Comparison of ENCODE assay signal across 2 cellular contexts in the genomic region with DNA sequence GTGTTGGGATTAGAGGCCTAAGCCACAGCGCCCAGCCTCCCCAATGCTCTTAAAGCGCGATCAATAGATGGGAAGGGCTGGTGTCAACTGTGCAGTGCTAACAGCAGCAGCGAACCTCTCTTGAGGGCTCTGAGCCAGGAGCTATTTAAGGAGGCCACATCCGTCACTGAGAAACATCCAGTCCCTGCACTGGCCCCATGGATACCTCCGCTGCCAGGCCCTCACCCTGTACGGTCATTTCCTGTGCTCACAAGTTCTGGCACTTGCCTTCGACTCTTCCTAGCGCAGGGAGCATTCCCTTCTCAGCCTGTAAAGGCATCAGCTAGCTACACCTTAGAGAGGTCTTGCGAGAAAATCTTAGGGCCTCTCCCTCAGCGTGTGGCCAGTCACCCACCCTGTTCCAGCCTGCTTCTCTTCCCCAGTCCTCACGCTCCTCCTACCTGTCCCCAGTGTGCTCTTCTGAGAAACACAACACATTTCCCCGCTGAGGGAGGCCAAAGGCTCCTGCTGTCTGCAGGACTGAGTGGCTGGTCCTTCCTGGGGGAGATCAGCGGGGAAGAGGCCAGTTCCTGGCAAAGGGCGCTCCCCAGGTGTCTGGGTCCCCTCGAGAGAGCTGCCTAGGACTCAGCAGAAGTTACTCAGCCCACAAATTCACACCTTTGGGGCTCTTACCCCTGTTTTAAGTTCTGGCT.
TF ChIP-seq lines count a peak whose summit lies in the region.

No MANE protein-coding gene starts in this region.

TF ChIP-seq in IMR-90, 13 proteins besides CTCF, POLR2A, EP300 and RAD21:
- TF ChIP-seq, protein P1, sequence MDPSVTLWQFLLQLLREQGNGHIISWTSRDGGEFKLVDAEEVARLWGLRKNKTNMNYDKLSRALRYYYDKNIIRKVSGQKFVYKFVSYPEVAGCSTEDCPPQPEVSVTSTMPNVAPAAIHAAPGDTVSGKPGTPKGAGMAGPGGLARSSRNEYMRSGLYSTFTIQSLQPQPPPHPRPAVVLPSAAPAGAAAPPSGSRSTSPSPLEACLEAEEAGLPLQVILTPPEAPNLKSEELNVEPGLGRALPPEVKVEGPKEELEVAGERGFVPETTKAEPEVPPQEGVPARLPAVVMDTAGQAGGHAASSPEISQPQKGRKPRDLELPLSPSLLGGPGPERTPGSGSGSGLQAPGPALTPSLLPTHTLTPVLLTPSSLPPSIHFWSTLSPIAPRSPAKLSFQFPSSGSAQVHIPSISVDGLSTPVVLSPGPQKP (IDR thresholded peaks at IDR 0.05; ENCODE audit: borderline replicate concordance, low read depth, low read length) = no peak
- TF ChIP-seq FOS (IDR thresholded peaks at IDR 0.05; ENCODE audit: low read depth, low read length) (no peak), NFE2L2 (IDR thresholded peaks at IDR 0.05; ENCODE audit: low read depth, low read length) (no peak), SMC3 (IDR thresholded peaks at IDR 0.05; ENCODE audit: low read depth, low read length) (no peak), CEBPB (IDR thresholded peaks at IDR 0.05; ENCODE audit: low read depth, low read length) (no peak), MAZ (IDR thresholded peaks at IDR 0.05; ENCODE audit: borderline replicate concordance, low read depth, low read length) (no peak), MAFK (IDR thresholded peaks at IDR 0.05; ENCODE audit: low read depth, low read length) (no peak), CHD1 (IDR thresholded peaks at IDR 0.05; ENCODE audit: low read depth, low read length) (no peak), RFX5 (IDR thresholded peaks at IDR 0.05; ENCODE audit: low read depth, low read length) (no peak), RCOR1 (IDR thresholded peaks at IDR 0.05; ENCODE audit: insufficient replicate concordance, low read length) (no peak), BHLHE40 (IDR thresholded peaks at IDR 0.05; ENCODE audit: low read depth, low read length) (no peak), MXI1 (IDR thresholded peaks at IDR 0.05; ENCODE audit: borderline replicate concordance, low read depth, low read length) (no peak)
- TF ChIP-seq, protein P2, sequence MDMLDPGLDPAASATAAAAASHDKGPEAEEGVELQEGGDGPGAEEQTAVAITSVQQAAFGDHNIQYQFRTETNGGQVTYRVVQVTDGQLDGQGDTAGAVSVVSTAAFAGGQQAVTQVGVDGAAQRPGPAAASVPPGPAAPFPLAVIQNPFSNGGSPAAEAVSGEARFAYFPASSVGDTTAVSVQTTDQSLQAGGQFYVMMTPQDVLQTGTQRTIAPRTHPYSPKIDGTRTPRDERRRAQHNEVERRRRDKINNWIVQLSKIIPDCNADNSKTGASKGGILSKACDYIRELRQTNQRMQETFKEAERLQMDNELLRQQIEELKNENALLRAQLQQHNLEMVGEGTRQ (IDR thresholded peaks at IDR 0.05; ENCODE audit: low read depth, low read length) = no peak

TF ChIP-seq in endothelial cell of umbilical vein, 7 proteins besides CTCF, POLR2A, EP300 and RAD21:
- TF ChIP-seq, protein P3, sequence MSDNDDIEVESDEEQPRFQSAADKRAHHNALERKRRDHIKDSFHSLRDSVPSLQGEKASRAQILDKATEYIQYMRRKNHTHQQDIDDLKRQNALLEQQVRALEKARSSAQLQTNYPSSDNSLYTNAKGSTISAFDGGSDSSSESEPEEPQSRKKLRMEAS (IDR thresholded peaks at IDR 0.05; ENCODE audit: insufficient read depth, insufficient read length) = no peak
- TF ChIP-seq POLR2AphosphoS5 (IDR thresholded peaks at IDR 0.05; ENCODE audit: insufficient read depth, low read depth, low read length) = peak; percentile 38
